In genomic region chr17:7219812-7220592, GRCh38 we compare ENCODE assay signal across 8 cellular contexts. TPM values are rescaled to one million over a fixed set of nuclear protein-coding genes. Genes with fewer than 3 reads are reported as not detected.
DNase-seq lines count a peak whose midpoint lies in the region; ATAC-seq, FAIRE-seq and TF ChIP-seq lines count a peak whose summit lies in the region.

Gene ACADVL, plus strand, starts transcription at chr17:7219938. Its CDS starts 47 bp downstream, at chr17:7219985.
Gene DLG4, minus strand, starts transcription at chr17:7219836.

- peaks cover 13% of the 10 kb centered on the region for H3K79me2 ChIP-seq in OCI-LY7 (ENCODE audit: insufficient read depth, low read depth, low read length)

- H3K36me3 ChIP-seq in OCI-LY7 (ENCODE audit: insufficient read depth, low read length) (peaks cover 42% of the 10 kb centered on the region), mucosa of descending colon (ENCODE audit: low read depth) (peaks cover 8% of the 10 kb centered on the region)

- CTCF ChIA-PET in OCI-LY7 (lab: Charles Lee; ENCODE audit: unreplicated experiment): interaction anchor here (1.4 to 2.1 kb wide), 2 partner anchors 14 to 118 kb away, joined by 6 to 7 read pairs; partner anchors contain the start of gene DVL2

- FAIRE-seq in GM18507 (lab: Jason Lieb, UNC): peak; percentile 76

- TF ChIP-seq CTCF in OCI-LY7 (conservative IDR thresholded peaks at IDR 0.05; ENCODE audit: low read length) (no peak), mucosa of descending colon (IDR thresholded peaks at IDR 0.05) (no peak)

- ATAC-seq in HG03159 (IDR thresholded peaks at IDR 0.05; ENCODE audit: unreplicated experiment): peak; percentile 46
- peak; percentile 82 for ATAC-seq in mucosa of descending colon

- DNase-seq in 8988T (peak; percentile 81), GM18507 (ENCODE audit: extremely low spot score, insufficient read length, low read depth) (peak; percentile 71), OCI-LY7 (ENCODE audit: low spot score) (peak; percentile 81), epithelial cell of prostate (ENCODE audit: low read depth, low spot score) (no peak), mucosa of descending colon (peak; percentile 89 to 93 (median 90))
- peak; percentile 80 for DNase-seq in activated T-cell treated with anti-CD3 and anti-CD28 coated beads, Interleukin-2, amount 50 U/mL, for 1 hour
- DNase-seq in stimulated activated CD8-positive, alpha-beta memory T cell treated with anti-CD3 and anti-CD28 coated beads, Interleukin-4, amount 100 ng/mL, for 4 hours (ENCODE audit: low read depth in 2 of 2, low spot score in 1 of 2): peak; percentile 55 to 71

- H3K27ac ChIP-seq in OCI-LY7 (ENCODE audit: low read depth, low read length, poor library complexity, severe bottlenecking) (peak within 1 kb of the TSS; percentile 71), epithelial cell of prostate (peak within 1 kb of the TSS; percentile 98)

- H3K4me1 ChIP-seq in OCI-LY7 (ENCODE audit: insufficient read depth, low read length, poor library complexity, severe bottlenecking) (peaks cover 51% of the 10 kb centered on the region), mucosa of descending colon (ENCODE audit: low read depth) (peaks cover 39% of the 10 kb centered on the region)

- BruUV-seq in OCI-LY7 (replicated peaks; lab: Mats Ljungman, UMichigan): TSS peak; percentile 45

- peak within 1 kb of the TSS; percentile 91 for H3K4me2 ChIP-seq in OCI-LY7 (ENCODE audit: low read length)

- peak within 1 kb of the TSS; percentile 26; the same call in 1 of the 2 replicates for H2AFZ ChIP-seq in OCI-LY7 (ENCODE audit: low read length)

- intact Hi-C loops in OCI-LY7 (cut with micrococcal nuclease; ENCODE audit: unreplicated experiment): loop anchor here (2.0 kb wide), 1 partner anchor 77 kb away; no protein-coding TSS in a partner anchor
- intact Hi-C loops in mucosa of descending colon (cut with DNase I, micrococcal nuclease): no loop called here

- no peaks in the 10 kb centered on the region for H4K20me1 ChIP-seq in OCI-LY7 (ENCODE audit: insufficient read depth, low read length)

- H3K4me3 ChIP-seq in OCI-LY7 (ENCODE audit: low read depth, low read length, poor library complexity, severe bottlenecking) (peak within 1 kb of the TSS; percentile 78), mucosa of descending colon (peak within 1 kb of the TSS; percentile 94)

- no peaks in the 10 kb centered on the region for H3K9me3 ChIP-seq in OCI-LY7 (ENCODE audit: low read length)
- H3K9me3 ChIP-seq in mucosa of descending colon: no peaks in the 10 kb centered on the region

- POLR2A ChIA-PET in OCI-LY7 (lab: Charles Lee): interaction anchor here (0.5 to 1.5 kb wide), 3 partner anchors 22 to 100 kb away, joined by 3 to 4 read pairs (median 4); partner anchors contain the start of gene GABARAP

- H3K9me2 ChIP-seq in OCI-LY7 (ENCODE audit: insufficient read depth, low read length): no peaks in the 10 kb centered on the region

RNA-seq across cellular contexts. Expression of gene ACADVL, which starts in this region (rescaled TPM):
- total RNA-seq in OCI-LY7 (2014; rRNA removed; shearing (Covaris generic)): 226 and 297 TPM in 2 replicates
- total RNA-seq in OCI-LY7 (2022) (204 and 238 TPM in 2 replicates), mucosa of descending colon (1,000 to 10,000 TPM in 1 of 3 donors, 100 to 1,000 TPM in 2; 729 to 1,007 (median 804) TPM)

RNA-seq across cellular contexts. Expression of gene DLG4, which starts in this region (rescaled TPM):
- 9.0 and 15.4 TPM in 2 replicates for total RNA-seq in OCI-LY7 (2014; rRNA removed; shearing (Covaris generic))
- total RNA-seq in OCI-LY7 (2022): 27.3 and 30.2 TPM in 2 replicates
- 10 to 100 TPM in 1 of 3 donors, 1 to 10 TPM in 2; 4.1 to 34.5 (median 6.6) TPM for total RNA-seq in mucosa of descending colon
